Comparison of ENCODE assay signal across 9 cellular contexts in genomic region chr10:60384708-60385398, GRCh38. TPM values are rescaled to one million over a fixed set of nuclear protein-coding genes. Genes with fewer than 3 reads are reported as not detected.
DNase-seq lines count a peak whose midpoint lies in the region; ATAC-seq, FAIRE-seq and TF ChIP-seq lines count a peak whose summit lies in the region.
"Had no signal": no experiment of that assay in that cellular context is flagged by ENCODE, and none has a peak within 500 bp of the region (broad histone marks: within the 10 kb centered on the region; RNA-seq: fewer than 3 reads in every experiment).

No MANE protein-coding gene starts in this region.

- no peaks in the 10 kb centered on the region for H3F3A ChIP-seq in MM.1S (ENCODE audit: insufficient read depth, low read length)

- no peaks in the 10 kb centered on the region for H3K36me3 Mint-ChIP-seq in astrocyte (ENCODE audit: low read depth, unreplicated experiment)

- ATAC-seq in Right ventricle myocardium superior (ENCODE audit: poor library complexity) = peak; percentile 67
- peak; percentile 89 to 91 for ATAC-seq in right cardiac atrium
- ATAC-seq in GM21737 (IDR thresholded peaks at IDR 0.05; ENCODE audit: unreplicated experiment) = no peak

- H3K27me3 ChIP-seq in astrocyte (ENCODE audit: insufficient read depth, low read length) (no peaks in the 10 kb centered on the region), right cardiac atrium (ENCODE audit: control insufficient read depth, insufficient read depth) (no peaks in the 10 kb centered on the region), MM.1S (replicated peaks; ENCODE audit: insufficient read depth, low read length) (no peaks in the 10 kb centered on the region)
- H3K27me3 ChIP-seq: ovary had no signal

- FAIRE-seq in astrocyte (lab: Jason Lieb, UNC) = peak; percentile 100
- peak; percentile 70 for FAIRE-seq in urothelium cell line (lab: Jason Lieb, UNC)

- no peaks in the 10 kb centered on the region for H4K20me1 ChIP-seq in astrocyte (ENCODE audit: insufficient read depth, low read length)
- H4K20me1 ChIP-seq in MM.1S (ENCODE audit: insufficient read depth, low read length) = no peaks in the 10 kb centered on the region

- no peaks in the 10 kb centered on the region for H3K9me2 ChIP-seq in MM.1S (replicated peaks; ENCODE audit: insufficient read depth, low read length)

- no peaks in the 10 kb centered on the region for H3K9me3 Mint-ChIP-seq in astrocyte (ENCODE audit: unreplicated experiment)

- H3K79me2 ChIP-seq in astrocyte (ENCODE audit: insufficient read depth, low read length) (no peaks in the 10 kb centered on the region), MM.1S (ENCODE audit: low read length) (no peaks in the 10 kb centered on the region)

- H3K27me3 Mint-ChIP-seq in astrocyte (ENCODE audit: low read depth, unreplicated experiment) = no peaks in the 10 kb centered on the region

- H3K4me3 ChIP-seq in astrocyte (ENCODE audit: insufficient read depth, low read depth, low read length) (peak overlapping the region; percentile 32), right cardiac atrium (ENCODE audit: low read length) (no peak overlapping the region), MM.1S (ENCODE audit: low read length) (no peak overlapping the region)
- H3K4me3 ChIP-seq: ovary had no signal

- peak overlapping the region; percentile 15 for H3K4me3 Mint-ChIP-seq in astrocyte (ENCODE audit: unreplicated experiment)

- H2AFZ ChIP-seq in astrocyte (ENCODE audit: low read depth, low read length) (peak overlapping the region; percentile 3), MM.1S (ENCODE audit: low read length) (no peak overlapping the region)

- peak overlapping the region; percentile 44 for H3K9ac ChIP-seq in astrocyte (ENCODE audit: low read length)
- H3K9ac ChIP-seq in MM.1S (ENCODE audit: low read length) = no peak overlapping the region

- peaks cover 17% of the 10 kb centered on the region for H3K4me1 Mint-ChIP-seq in astrocyte (ENCODE audit: low read depth, unreplicated experiment)

- no peak for DNase-seq in Right ventricle myocardium superior
- DNase-seq in cardiac septum (ENCODE audit: low spot score) = no peak
- peak; percentile 99 for DNase-seq in astrocyte (ENCODE audit: low read depth)
- peak in 2 of 3 donors; percentile 23 to 47 for DNase-seq in right cardiac atrium
- peak; percentile 91 for DNase-seq in urothelium cell line (ENCODE audit: low spot score)
- DNase-seq in MM.1S = no peak
- DNase-seq in COR-L47 (lab: John Stamatoyannopoulos, UW) = no peak

- TF ChIP-seq CTCF in astrocyte (IDR thresholded peaks at IDR 0.05; ENCODE audit: insufficient read depth, low read depth, low read length) (no peak), MM.1S (IDR thresholded peaks at IDR 0.05; ENCODE audit: low read length) (no peak)

- no peaks in the 10 kb centered on the region for H3K36me3 ChIP-seq in astrocyte (ENCODE audit: insufficient read depth, low read length)
- no peaks in the 10 kb centered on the region for H3K36me3 ChIP-seq in MM.1S (replicated peaks; ENCODE audit: insufficient read depth, low read length)
- H3K36me3 ChIP-seq: ovary had no signal

- 33% methylated on average over 5 of the region's 5 CpGs for WGBS in right cardiac atrium

- H3K4me1 ChIP-seq in astrocyte (ENCODE audit: insufficient read depth, low read length) = peaks cover 32% of the 10 kb centered on the region
- peaks cover 5% of the 10 kb centered on the region for H3K4me1 ChIP-seq in right cardiac atrium (ENCODE audit: control insufficient read depth, insufficient read depth, low read length)
- no peaks in the 10 kb centered on the region for H3K4me1 ChIP-seq in MM.1S (ENCODE audit: low read length)

- peak overlapping the region; percentile 4 for H3K27ac Mint-ChIP-seq in astrocyte (ENCODE audit: unreplicated experiment)

- H3K4me2 ChIP-seq in astrocyte (ENCODE audit: low read length) (peak overlapping the region; percentile 75), MM.1S (ENCODE audit: low read depth, low read length) (no peak overlapping the region)

- H3K27ac ChIP-seq in astrocyte (ENCODE audit: low read depth, low read length) = peak overlapping the region; percentile 82
- no peak overlapping the region for H3K27ac ChIP-seq in right cardiac atrium (ENCODE audit: low read length)
- H3K27ac ChIP-seq in MM.1S (ENCODE audit: low read length) = no peak overlapping the region
- H3K27ac ChIP-seq: ovary had no signal

- H3K9me3 ChIP-seq in astrocyte (ENCODE audit: insufficient read depth, low read depth, low read length) (no peaks in the 10 kb centered on the region), right cardiac atrium (ENCODE audit: control insufficient read depth, low read length) (no peaks in the 10 kb centered on the region), MM.1S (replicated peaks; ENCODE audit: insufficient read depth, low read length) (no peaks in the 10 kb centered on the region)
- H3K9me3 ChIP-seq: ovary had no signal

- intact Hi-C loops in Right ventricle myocardium superior (cut with DNase I) (no loop called here), cardiac septum (cut with DNase I) (no loop called here), right cardiac atrium (cut with DNase I) (no loop called here)

RNA-seq across cellular contexts. Expression of gene ANK3, which starts 4.8 kb away (rescaled TPM):
- total RNA-seq in Right ventricle myocardium superior (192 TPM), cardiac septum (173 TPM), astrocyte (15.5 and 21.1 TPM in 2 replicates), right cardiac atrium (100 to 1,000 TPM; 162 to 196 (median 181) TPM)
- 59.8 TPM for polyA plus RNA-seq in right cardiac atrium

Comparison
In these comparisons a context has a peak if more than half of its experiments do, and no peak if none do; other contexts are left out.
1. DNase-seq: peak in astrocyte (single experiment), right cardiac atrium (2 of 3) and urothelium cell line (single experiment); none in Right ventricle myocardium superior (single experiment), cardiac septum (single experiment), MM.1S (single experiment) and COR-L47 (single experiment).